In the genomic region with DNA sequence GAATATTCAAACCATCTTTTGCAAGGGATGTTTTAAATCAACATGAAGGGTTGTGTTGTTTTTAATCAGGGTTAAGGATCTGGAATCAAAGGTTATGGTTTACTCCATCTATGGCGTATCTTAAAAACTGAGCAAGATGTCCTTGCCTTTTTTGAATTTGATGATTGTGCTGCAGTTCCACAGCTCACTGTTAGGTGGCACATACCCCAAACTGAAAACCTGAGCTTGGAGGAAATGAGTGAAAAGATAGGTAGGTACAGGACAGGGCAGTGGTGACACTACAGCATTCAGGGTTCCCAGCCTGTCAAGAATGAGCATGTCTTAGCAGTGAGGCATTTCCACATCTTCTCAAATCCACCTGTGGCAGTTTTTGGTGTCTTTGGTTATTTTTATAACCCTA, we compare ENCODE assay signal across 8 cellular contexts. TPM values are rescaled to one million over a fixed set of nuclear protein-coding genes. Genes with fewer than 3 reads are reported as not detected.
A peak's percentile ranks its signal among the peaks of the same experiment; 100 is the strongest.
DNase-seq lines count a peak whose midpoint lies in the region; ATAC-seq and TF ChIP-seq lines count a peak whose summit lies in the region.

No MANE protein-coding gene starts in this region.

- no peaks in the 10 kb centered on the region for H3K23me2 ChIP-seq in H9 (ENCODE audit: insufficient read length, low read depth, low read length, poor library complexity, severe bottlenecking)

- H3K4me3 Mint-ChIP-seq in activated T-cell treated with anti-CD3 and anti-CD28 coated beads, Interleukin-2, amount 50 U/mL, for 4 hours = no peak overlapping the region
- no peak overlapping the region for H3K4me3 Mint-ChIP-seq in H9

- H2AK5ac ChIP-seq in H9 (ENCODE audit: insufficient read length, low read length) = no peak overlapping the region

- H3K56ac ChIP-seq in H9 (ENCODE audit: insufficient read length, low read depth, low read length) = no peak overlapping the region

- no peak overlapping the region for H4K8ac ChIP-seq in H9 (replicated peaks; ENCODE audit: insufficient read length, low read depth, low read length)

- H3K79me1 ChIP-seq in H9 (ENCODE audit: insufficient read depth, low read depth, low read length, poor library complexity, severe bottlenecking) = no peaks in the 10 kb centered on the region

- no peak overlapping the region for H2BK5ac ChIP-seq in H9 (ENCODE audit: insufficient read length, low read length)

- no peak overlapping the region for H2BK15ac ChIP-seq in H9 (ENCODE audit: low read depth, low read length)

- DNase-seq in activated T-cell treated with anti-CD3 and anti-CD28 coated beads, Interleukin-2, amount 50 U/mL, for 48 hours = peak; percentile 31 to 42
- DNase-seq in activated T-cell treated with anti-CD3 and anti-CD28 coated beads, Interleukin-2, amount 50 U/mL, for 4 hours = no peak
- DNase-seq in H9 = no peak
- peak; percentile 35 for DNase-seq in SK-N-DZ (ENCODE audit: low spot score)
- peak; percentile 42 to 53 for DNase-seq in erythroblast (lab: John Stamatoyannopoulos, UW)
- peak; percentile 40 for DNase-seq in pons (ENCODE audit: low spot score)
- DNase-seq in HuH-7 (ENCODE audit: low spot score) = no peak
- no peak for DNase-seq in T-helper 9 cell

- H3K14ac ChIP-seq in H9 (ENCODE audit: insufficient read depth, low read length) = no peak overlapping the region

- H3T11ph ChIP-seq in H9 (ENCODE audit: low read length) = no peak overlapping the region

- no peaks in the 10 kb centered on the region for H3K9me3 Mint-ChIP-seq in activated T-cell treated with anti-CD3 and anti-CD28 coated beads, Interleukin-2, amount 50 U/mL, for 4 hours
- H3K9me3 Mint-ChIP-seq in H9 = peaks cover 57 to 58% of the 10 kb centered on the region in 2 experiments

- H2BK12ac ChIP-seq in H9 (ENCODE audit: insufficient read length, low read depth, low read length) = no peak overlapping the region

- WGBS in H9 (ENCODE audit: extremely low coverage, insufficient read length, low lambda C conversion rate) = no CpG with 5 or more reads among the region's 1 CpG

- no peak overlapping the region for H3K4me2 ChIP-seq in H9 (ENCODE audit: insufficient read depth, insufficient read length, low read length)

- peak; percentile 49 for TF ChIP-seq CTCF in H9 (conservative IDR thresholded peaks at IDR 0.05)

- peaks cover 19% of the 10 kb centered on the region for H3K9me3 ChIP-seq in H9 (ENCODE audit: control insufficient read depth, low read depth, low read length)

- H3K27me3 Mint-ChIP-seq in activated T-cell treated with anti-CD3 and anti-CD28 coated beads, Interleukin-2, amount 50 U/mL, for 4 hours (ENCODE audit: low read depth) = no peaks in the 10 kb centered on the region
- no peaks in the 10 kb centered on the region for H3K27me3 Mint-ChIP-seq in H9 (ENCODE audit: low read depth)

- 0 out of 2 replicates have a peak, but pooled peaks cover 4% of the 10 kb centered on the region for H3K4me1 ChIP-seq in H9 (ENCODE audit: insufficient read depth, low read length)

- H4K91ac ChIP-seq in H9 (ENCODE audit: insufficient read length, low read depth, low read length) = no peak overlapping the region

- H3K79me2 ChIP-seq in H9 (ENCODE audit: insufficient read depth, low read length) = no peaks in the 10 kb centered on the region

- no peak overlapping the region for H3K23ac ChIP-seq in H9 (ENCODE audit: insufficient read length, low read depth, low read length)

- no peak overlapping the region for H3K4ac ChIP-seq in H9 (ENCODE audit: low read depth, low read length)

- no peak overlapping the region for H3K9ac ChIP-seq in H9 (ENCODE audit: extremely low read depth, insufficient read length, low read length)

- no peaks in the 10 kb centered on the region for H3K36me3 Mint-ChIP-seq in activated T-cell treated with anti-CD3 and anti-CD28 coated beads, Interleukin-2, amount 50 U/mL, for 4 hours (ENCODE audit: insufficient read depth)
- H3K36me3 Mint-ChIP-seq in H9 (ENCODE audit: insufficient read depth in 1 of 3, low read depth in 3 of 3) = peaks cover 0 to 7% (median 3%) of the 10 kb centered on the region in 3 experiments; a peak in 6 of 7 replicates

- H3K27me3 ChIP-seq in H9 (ENCODE audit: insufficient read depth, low read length) = no peaks in the 10 kb centered on the region

- no peak overlapping the region for H2BK120ac ChIP-seq in H9 (ENCODE audit: low read depth, low read length, poor library complexity, severe bottlenecking)

- no peak overlapping the region for H3K27ac Mint-ChIP-seq in H9

- H4K5ac ChIP-seq in H9 (ENCODE audit: insufficient read length, low read depth, low read length) = no peak overlapping the region

- peaks cover 22% of the 10 kb centered on the region for H3K4me1 Mint-ChIP-seq in activated T-cell treated with anti-CD3 and anti-CD28 coated beads, Interleukin-2, amount 50 U/mL, for 4 hours (ENCODE audit: low read depth)
- peaks cover 4 to 8% of the 10 kb centered on the region in 2 experiments; a peak in 3 of 4 replicates for H3K4me1 Mint-ChIP-seq in H9

- no peak overlapping the region for H2BK20ac ChIP-seq in H9 (ENCODE audit: low read depth, low read length, poor library complexity, severe bottlenecking)

- TF ChIP-seq POLR2A in erythroblast (IDR thresholded peaks at IDR 0.05; ENCODE audit: low read length) = no peak

- H3K18ac ChIP-seq in H9 (ENCODE audit: insufficient read length, low read depth, low read length) = no peak overlapping the region

- no peak for ATAC-seq in activated T-cell treated with anti-CD3 and anti-CD28 coated beads, Interleukin-2, amount 50 U/mL, for 4 hours

- no peak overlapping the region for H2AFZ ChIP-seq in H9 (ENCODE audit: low read length)

- H3K27ac ChIP-seq in H9 (ENCODE audit: insufficient read length, low read depth, low read length) = no peak overlapping the region

- H4K20me1 ChIP-seq in H9 (ENCODE audit: control insufficient read depth, insufficient read depth, insufficient read length) = no peaks in the 10 kb centered on the region

RNA-seq across cellular contexts. Expression of a gene that starts 13.1 kb away (rescaled TPM):
- 10 to 100 TPM; 21.7 to 40.9 (median 22.6) TPM for total RNA-seq in activated T-cell treated with anti-CD3 and anti-CD28 coated beads, Interleukin-2, amount 50 U/mL, for 4 hours
- 7.9 and 8.8 TPM in 2 replicates for total RNA-seq in H9 (2021)
- polyA plus RNA-seq in SK-N-DZ (2014; cell fraction: cytosol; rRNA removed) = 13.3 and 14.2 TPM in 2 replicates
- 9.8 and 14.6 TPM in 2 replicates for polyA plus RNA-seq in SK-N-DZ (2014; cell fraction: nucleus; rRNA removed)

RNA-seq across cellular contexts. Expression of a gene that starts 22.0 kb away (rescaled TPM):
- not detected for total RNA-seq in activated T-cell treated with anti-CD3 and anti-CD28 coated beads, Interleukin-2, amount 50 U/mL, for 4 hours
- not detected in 2 replicates for total RNA-seq in H9 (2021)
- not detected in 2 replicates for polyA plus RNA-seq in SK-N-DZ (2014; cell fraction: cytosol; rRNA removed)
- polyA plus RNA-seq in SK-N-DZ (2014; cell fraction: nucleus; rRNA removed) = not detected in 2 replicates

RNA-seq across cellular contexts. Expression of a gene that starts 22.6 kb away (rescaled TPM):
- total RNA-seq in activated T-cell treated with anti-CD3 and anti-CD28 coated beads, Interleukin-2, amount 50 U/mL, for 4 hours = 10 to 100 TPM; 37.1 to 46.1 (median 38.7) TPM
- 38.5 and 39.2 TPM in 2 replicates for total RNA-seq in H9 (2021)
- 23.2 and 36.2 TPM in 2 replicates for polyA plus RNA-seq in SK-N-DZ (2014; cell fraction: cytosol; rRNA removed)
- 16.2 and 23.6 TPM in 2 replicates for polyA plus RNA-seq in SK-N-DZ (2014; cell fraction: nucleus; rRNA removed)

RNA-seq across cellular contexts. Expression of a gene that starts 59.6 kb away (rescaled TPM):
- total RNA-seq in activated T-cell treated with anti-CD3 and anti-CD28 coated beads, Interleukin-2, amount 50 U/mL, for 4 hours = not detected
- 0.31 TPM in 1 of 2 replicates, not detected in the other for total RNA-seq in H9 (2021)
- 8.2 and 8.6 TPM in 2 replicates for polyA plus RNA-seq in SK-N-DZ (2014; cell fraction: cytosol; rRNA removed)
- 3.2 and 3.4 TPM in 2 replicates for polyA plus RNA-seq in SK-N-DZ (2014; cell fraction: nucleus; rRNA removed)

Comparison
In these comparisons a context has a peak if more than half of its experiments do, and no peak if none do; other contexts are left out.
1. DNase-seq: peak in activated T-cell treated with anti-CD3 and anti-CD28 coated beads, Interleukin-2, amount 50 U/mL, for 48 hours (2 of 2), SK-N-DZ (single experiment), erythroblast (2 of 2) and pons (single experiment); none in activated T-cell treated with anti-CD3 and anti-CD28 coated beads, Interleukin-2, amount 50 U/mL, for 4 hours (single experiment), H9 (single experiment), HuH-7 (single experiment) and T-helper 9 cell (single experiment).